Comparison of ENCODE assay signal across 1 cellular context in the genomic region with DNA sequence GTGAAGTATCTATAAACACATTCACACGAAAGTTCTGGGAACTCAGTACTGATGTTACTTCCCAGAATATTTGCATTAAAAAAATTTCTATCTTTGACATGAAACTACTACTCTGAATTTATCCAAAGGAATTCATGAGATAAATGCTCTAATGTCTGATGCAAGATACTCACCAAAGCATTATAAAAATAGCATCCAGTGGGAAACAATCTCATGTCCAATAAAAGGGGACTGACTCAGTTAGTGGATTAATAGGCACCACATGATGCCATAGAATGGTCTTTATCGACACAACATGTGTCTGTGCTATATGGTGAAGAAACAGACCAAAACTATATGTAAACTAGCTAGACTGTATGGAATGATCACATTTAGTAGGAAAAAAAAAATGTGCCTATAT.
A peak's percentile ranks its signal among the peaks of the same experiment; 100 is the strongest.
TF ChIP-seq lines count a peak whose summit lies in the region.

No MANE protein-coding gene starts in this region.

TF ChIP-seq in HEK293, 187 proteins besides CTCF, POLR2A, EP300 and RAD21 (continued from another document):
- TF ChIP-seq, protein P1, sequence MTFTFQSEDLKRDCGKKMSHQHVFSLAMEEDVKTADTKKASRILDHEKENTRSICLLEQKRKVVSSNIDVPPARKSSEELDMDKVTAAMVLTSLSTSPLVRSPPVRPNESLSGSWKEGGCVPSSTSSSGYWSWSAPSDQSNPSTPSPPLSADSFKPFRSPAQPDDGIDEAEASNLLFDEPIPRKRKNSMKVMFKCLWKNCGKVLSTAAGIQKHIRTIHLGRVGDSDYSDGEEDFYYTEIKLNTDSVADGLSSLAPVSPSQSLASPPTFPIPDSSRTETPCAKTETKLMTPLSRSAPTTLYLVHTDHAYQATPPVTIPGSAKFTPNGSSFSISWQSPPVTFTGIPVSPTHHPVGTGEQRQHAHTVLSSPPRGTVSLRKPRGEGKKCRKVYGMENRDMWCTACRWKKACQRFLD (tag by site-specific recombination; IDR thresholded peaks at IDR 0.05), result no peak
- no peak for TF ChIP-seq GLIS2 (tag by site-specific recombination; IDR thresholded peaks at IDR 0.05)
- no peak for TF ChIP-seq WT1 (tag by site-specific recombination; IDR thresholded peaks at IDR 0.05)
- TF ChIP-seq ZNF664 (tag by site-specific recombination; IDR thresholded peaks at IDR 0.05), result no peak
- TF ChIP-seq MZF1 (tag by site-specific recombination; IDR thresholded peaks at IDR 0.05; ENCODE audit: borderline replicate concordance), result peak; percentile 92; the same call in 1 of the 2 replicates
